ENCODE assay signal across 10 cellular contexts in the genomic region with DNA sequence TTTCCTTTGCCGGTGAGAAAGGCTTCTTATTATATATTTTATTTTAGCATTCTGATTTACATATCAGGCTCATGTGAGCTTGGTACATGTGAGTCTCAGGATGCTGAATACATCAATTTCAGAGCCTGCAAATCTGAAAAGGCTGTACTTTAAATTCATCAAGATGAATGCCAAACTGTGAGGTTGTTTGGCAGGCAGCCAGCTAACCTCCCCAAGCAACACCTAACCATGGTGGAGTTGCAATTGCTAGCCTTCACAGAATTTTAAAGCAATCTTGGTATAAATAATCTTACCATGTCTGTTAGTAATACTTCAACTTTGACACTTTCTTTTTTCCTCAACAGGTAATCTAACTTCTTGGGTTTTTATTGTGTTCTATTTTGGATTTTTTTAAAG.
DNase-seq lines count a peak whose midpoint lies in the region; ATAC-seq and TF ChIP-seq lines count a peak whose summit lies in the region.
"Had no signal": no experiment of that assay in that cellular context is flagged by ENCODE, and none has a peak within 500 bp of the region (broad histone marks: within the 10 kb centered on the region; RNA-seq: fewer than 3 reads in every experiment).

No MANE protein-coding gene starts in this region.

- H3K27me3 Mint-ChIP-seq in progenitor cell of endocrine pancreas: no peaks in the 10 kb centered on the region
- H3K27me3 Mint-ChIP-seq in activated CD8-positive, alpha-beta memory T cell treated with anti-CD3 and anti-CD28 coated beads, Interleukin-2, amount 10 ng/mL, durations not matched to agents 7 days and 5 days: peaks cover 6% of the 10 kb centered on the region

- CTCF ChIA-PET in activated CD8-positive, alpha-beta memory T cell treated with anti-CD3 and anti-CD28 coated beads, Interleukin-2, amount 10 ng/mL, durations not matched to agents 7 days and 5 days (lab: Charles Lee): no interaction called here

- no peak overlapping the region for H3K4me3 ChIP-seq in GM12865 (ENCODE audit: low read depth, low read length)
- no peak overlapping the region for H3K4me3 ChIP-seq in lower leg skin (ENCODE audit: low read depth, poor library complexity, severe bottlenecking)
- H3K4me3 ChIP-seq: ovary had no signal

- peak; percentile 12 for ATAC-seq in GM19467 (IDR thresholded peaks at IDR 0.05; ENCODE audit: unreplicated experiment)
- ATAC-seq in HG03354 (IDR thresholded peaks at IDR 0.05; ENCODE audit: poor library complexity, severe bottlenecking, unreplicated experiment): peak; percentile 21
- ATAC-seq in SK-N-SH treated with all-trans-retinoic acid at 6 μM for 48 hours: peak; percentile 34; the same call in 1 of the 3 replicates
- no peak for ATAC-seq in activated CD8-positive, alpha-beta memory T cell treated with anti-CD3 and anti-CD28 coated beads, Interleukin-2, amount 10 ng/mL, durations not matched to agents 7 days and 5 days

- no peak overlapping the region for H3K27ac Mint-ChIP-seq in progenitor cell of endocrine pancreas
- H3K27ac Mint-ChIP-seq in activated CD8-positive, alpha-beta memory T cell treated with anti-CD3 and anti-CD28 coated beads, Interleukin-2, amount 10 ng/mL, durations not matched to agents 7 days and 5 days: no peak overlapping the region
- H3K27ac Mint-ChIP-seq: CD14-positive monocyte had no signal

- 64 to 95% methylated on average over 1 of the region's 1 CpG for WGBS in lower leg skin, 2 donors

- no peak for TF ChIP-seq POLR2A in lower leg skin (IDR thresholded peaks at IDR 0.05)

- H3K9me3 Mint-ChIP-seq in progenitor cell of endocrine pancreas (ENCODE audit: low read depth): peaks cover 3% of the 10 kb centered on the region
- no peaks in the 10 kb centered on the region for H3K9me3 Mint-ChIP-seq in activated CD8-positive, alpha-beta memory T cell treated with anti-CD3 and anti-CD28 coated beads, Interleukin-2, amount 10 ng/mL, durations not matched to agents 7 days and 5 days (ENCODE audit: low read depth)

- H3K4me3 Mint-ChIP-seq in progenitor cell of endocrine pancreas (ENCODE audit: low read depth): no peak overlapping the region
- H3K4me3 Mint-ChIP-seq in activated CD8-positive, alpha-beta memory T cell treated with anti-CD3 and anti-CD28 coated beads, Interleukin-2, amount 10 ng/mL, durations not matched to agents 7 days and 5 days: no peak overlapping the region
- H3K4me3 Mint-ChIP-seq: CD14-positive monocyte had no signal

- intact Hi-C loops in lower leg skin (cut with DNase I; ENCODE audit: low total_unique reads): no loop called here

- no peaks in the 10 kb centered on the region for H3K36me3 Mint-ChIP-seq in progenitor cell of endocrine pancreas (ENCODE audit: insufficient read depth)
- H3K36me3 Mint-ChIP-seq in activated CD8-positive, alpha-beta memory T cell treated with anti-CD3 and anti-CD28 coated beads, Interleukin-2, amount 10 ng/mL, durations not matched to agents 7 days and 5 days: no peaks in the 10 kb centered on the region
- H3K36me3 Mint-ChIP-seq: CD14-positive monocyte had no signal

- no peak for TF ChIP-seq CTCF in GM12865 (IDR thresholded peaks at IDR 0.05; ENCODE audit: insufficient read depth, low read depth, low read length, missing control alignments)
- TF ChIP-seq CTCF in progenitor cell of endocrine pancreas (IDR thresholded peaks at IDR 0.05; ENCODE audit: unreplicated experiment): no peak
- TF ChIP-seq CTCF in lower leg skin (IDR thresholded peaks at IDR 0.05): no peak

- DNase-seq in GM12865 (ENCODE audit: low read depth) (peak; percentile 64), hypothalamus (lab: John Stamatoyannopoulos, UW) (no peak), progenitor cell of endocrine pancreas (ENCODE audit: low spot score, unreplicated experiment) (no peak), lower leg skin (ENCODE audit: low spot score in 2 of 2) (no peak)
- DNase-seq in activated CD8-positive, alpha-beta memory T cell treated with anti-CD3 and anti-CD28 coated beads, Interleukin-2, amount 10 ng/mL, durations not matched to agents 7 days and 5 days: no peak
- DNase-seq: ovary had no signal

- peaks cover 10% of the 10 kb centered on the region for H3K4me1 Mint-ChIP-seq in progenitor cell of endocrine pancreas (ENCODE audit: low read depth)
- no peaks in the 10 kb centered on the region for H3K4me1 Mint-ChIP-seq in activated CD8-positive, alpha-beta memory T cell treated with anti-CD3 and anti-CD28 coated beads, Interleukin-2, amount 10 ng/mL, durations not matched to agents 7 days and 5 days
- H3K4me1 Mint-ChIP-seq: CD14-positive monocyte had no signal

TF ChIP-seq in SK-N-SH treated with all-trans-retinoic acid at 6 μM for 48 hours, 23 proteins besides CTCF, POLR2A, EP300 and RAD21:
- TF ChIP-seq ZNF70 (CRISPR knock-in tag; IDR thresholded peaks at IDR 0.05) (no peak), BACH2 (CRISPR knock-in tag; IDR thresholded peaks at IDR 0.05; ENCODE audit: borderline replicate concordance) (no peak), TCF4 (CRISPR knock-in tag; IDR thresholded peaks at IDR 0.05; ENCODE audit: borderline replicate concordance) (no peak), TOX (CRISPR knock-in tag; IDR thresholded peaks at IDR 0.05; ENCODE audit: borderline replicate concordance) (no peak), ZC3H10 (CRISPR knock-in tag; IDR thresholded peaks at IDR 0.05) (no peak), ESRRG (CRISPR knock-in tag; IDR thresholded peaks at IDR 0.05) (no peak), ZFP30 (CRISPR knock-in tag; IDR thresholded peaks at IDR 0.05) (no peak)
- TF ChIP-seq, protein P1, sequence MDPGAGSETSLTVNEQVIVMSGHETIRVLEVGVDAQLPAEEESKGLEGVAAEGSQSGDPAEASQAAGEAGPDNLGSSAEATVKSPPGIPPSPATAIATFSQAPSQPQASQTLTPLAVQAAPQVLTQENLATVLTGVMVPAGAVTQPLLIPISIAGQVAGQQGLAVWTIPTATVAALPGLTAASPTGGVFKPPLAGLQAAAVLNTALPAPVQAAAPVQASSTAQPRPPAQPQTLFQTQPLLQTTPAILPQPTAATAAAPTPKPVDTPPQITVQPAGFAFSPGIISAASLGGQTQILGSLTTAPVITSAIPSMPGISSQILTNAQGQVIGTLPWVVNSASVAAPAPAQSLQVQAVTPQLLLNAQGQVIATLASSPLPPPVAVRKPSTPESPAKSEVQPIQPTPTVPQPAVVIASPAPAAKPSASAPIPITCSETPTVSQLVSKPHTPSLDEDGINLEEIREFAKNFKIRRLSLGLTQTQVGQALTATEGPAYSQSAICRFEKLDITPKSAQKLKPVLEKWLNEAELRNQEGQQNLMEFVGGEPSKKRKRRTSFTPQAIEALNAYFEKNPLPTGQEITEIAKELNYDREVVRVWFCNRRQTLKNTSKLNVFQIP (CRISPR knock-in tag; IDR thresholded peaks at IDR 0.05; ENCODE audit: borderline replicate concordance, low read depth): no peak
- TF ChIP-seq, protein P2, sequence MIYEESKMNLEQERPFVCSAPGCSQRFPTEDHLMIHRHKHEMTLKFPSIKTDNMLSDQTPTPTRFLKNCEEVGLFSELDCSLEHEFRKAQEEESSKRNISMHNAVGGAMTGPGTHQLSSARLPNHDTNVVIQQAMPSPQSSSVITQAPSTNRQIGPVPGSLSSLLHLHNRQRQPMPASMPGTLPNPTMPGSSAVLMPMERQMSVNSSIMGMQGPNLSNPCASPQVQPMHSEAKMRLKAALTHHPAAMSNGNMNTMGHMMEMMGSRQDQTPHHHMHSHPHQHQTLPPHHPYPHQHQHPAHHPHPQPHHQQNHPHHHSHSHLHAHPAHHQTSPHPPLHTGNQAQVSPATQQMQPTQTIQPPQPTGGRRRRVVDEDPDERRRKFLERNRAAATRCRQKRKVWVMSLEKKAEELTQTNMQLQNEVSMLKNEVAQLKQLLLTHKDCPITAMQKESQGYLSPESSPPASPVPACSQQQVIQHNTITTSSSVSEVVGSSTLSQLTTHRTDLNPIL (CRISPR knock-in tag; IDR thresholded peaks at IDR 0.05; ENCODE audit: low read depth): no peak
